ENCODE assay signal across 8 cellular contexts in the genomic region with DNA sequence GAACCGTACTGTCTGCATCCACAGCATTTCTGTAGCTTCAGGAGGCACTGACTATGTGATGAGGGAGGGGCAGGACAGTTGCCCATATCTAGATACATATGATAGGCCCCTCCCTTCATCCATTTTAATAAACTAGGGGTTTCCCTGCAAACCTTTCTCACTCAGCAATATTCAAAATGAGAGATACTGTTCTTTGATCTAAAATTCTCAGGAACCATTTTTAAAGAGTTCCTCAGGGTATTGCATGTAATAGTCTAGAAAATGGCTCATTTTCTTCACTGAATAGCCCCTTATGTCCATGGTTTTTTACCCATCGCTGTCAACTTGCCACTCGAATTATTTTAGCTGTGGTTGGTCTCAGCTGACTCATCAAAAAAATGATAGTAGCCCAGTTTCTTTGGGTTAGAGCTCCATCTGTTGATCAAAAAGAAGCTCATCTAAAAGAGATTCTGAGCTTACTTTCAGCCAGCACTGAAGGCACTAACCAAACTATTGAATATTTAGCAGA. TPM values are rescaled to one million over a fixed set of nuclear protein-coding genes. Genes with fewer than 3 reads are reported as not detected.
DNase-seq lines count a peak whose midpoint lies in the region; ATAC-seq and TF ChIP-seq lines count a peak whose summit lies in the region.

No MANE protein-coding gene starts in this region.

- no peaks in the 10 kb centered on the region for H3K27me3 ChIP-seq in SJCRH30
- H3K27me3 ChIP-seq in colonic mucosa: no peaks in the 10 kb centered on the region

- DNase-seq in NOMO-1 (lab: John Stamatoyannopoulos, UW; ENCODE audit: unreplicated experiment in 2 of 2) (peak; percentile 1 to 67), NOMO-1 treated with dmso at 0.1 percent for 144 hours (lab: John Stamatoyannopoulos, UW; ENCODE audit: unreplicated experiment) (no peak), Kasumi-1 (lab: John Stamatoyannopoulos, UW) (peak; percentile 69 to 84), SJCRH30 (peak; percentile 5 to 70), colonic mucosa (no peak), memory B cell (ENCODE audit: low spot score in 2 of 2) (peak in 1 of 2 donors; percentile 28), UCSD-AML1 (lab: John Stamatoyannopoulos, UW; ENCODE audit: unreplicated experiment) (no peak)

- peaks cover 8% of the 10 kb centered on the region for H3K36me3 Mint-ChIP-seq in memory B cell

- intact Hi-C loops in colonic mucosa (cut with DNase I): loop anchor here (10.0 kb wide), 2 partner anchors 214 to 464 kb away; no protein-coding TSS in a partner anchor

- H3K4me1 Mint-ChIP-seq in memory B cell: peaks cover 5% of the 10 kb centered on the region

- H3K27me3 Mint-ChIP-seq in memory B cell: no peaks in the 10 kb centered on the region

- TF ChIP-seq CTCF in colonic mucosa (IDR thresholded peaks at IDR 0.05): peak; percentile 27

- H3K4me3 Mint-ChIP-seq in memory B cell: no peak overlapping the region

- no peak overlapping the region for H3K9ac ChIP-seq in colonic mucosa (ENCODE audit: low read depth in 2 of 2, low read length in 2 of 2)

- ATAC-seq in memory B cell (ENCODE audit: low read depth) (peak; percentile 75), HG02884 (IDR thresholded peaks at IDR 0.05; ENCODE audit: unreplicated experiment) (no peak)

- no peak overlapping the region for H3K4me3 ChIP-seq in SJCRH30
- no peak overlapping the region for H3K4me3 ChIP-seq in colonic mucosa

- no peaks in the 10 kb centered on the region for H3K36me3 ChIP-seq in SJCRH30
- no peaks in the 10 kb centered on the region for H3K36me3 ChIP-seq in colonic mucosa

- no peak overlapping the region for H3K27ac ChIP-seq in SJCRH30
- no peak overlapping the region for H3K27ac ChIP-seq in colonic mucosa

- H3K4me1 ChIP-seq in SJCRH30 (no peaks in the 10 kb centered on the region), colonic mucosa (no peaks in the 10 kb centered on the region)

- no peak overlapping the region for H3K27ac Mint-ChIP-seq in memory B cell

- H3K9me3 ChIP-seq in SJCRH30 (replicated peaks) (no peaks in the 10 kb centered on the region), colonic mucosa (no peaks in the 10 kb centered on the region)

- no peaks in the 10 kb centered on the region for H3K9me3 Mint-ChIP-seq in memory B cell

RNA-seq across cellular contexts. Expression of a gene that starts 37.0 kb away (rescaled TPM):
- total RNA-seq in SJCRH30 (2014; rRNA removed; shearing (Covaris generic)): not detected in 2 replicates
- total RNA-seq in colonic mucosa: under 1 TPM; 0.12 to 0.16 TPM

RNA-seq across cellular contexts. Expression of a gene that starts 42.0 kb away (rescaled TPM):
- 17.3 and 18.2 TPM in 2 replicates for total RNA-seq in SJCRH30 (2014; rRNA removed; shearing (Covaris generic))
- 10 to 100 TPM; 12.8 to 22.0 TPM for total RNA-seq in colonic mucosa

RNA-seq across cellular contexts. Expression of a gene that starts 42.5 kb away (rescaled TPM):
- 245 and 285 TPM in 2 replicates for total RNA-seq in SJCRH30 (2014; rRNA removed; shearing (Covaris generic))
- 100 to 1,000 TPM; 193 to 238 TPM for total RNA-seq in colonic mucosa

RNA-seq across cellular contexts. Expression of a gene that starts 52.3 kb away (rescaled TPM):
- 76.8 and 83.4 TPM in 2 replicates for total RNA-seq in SJCRH30 (2014; rRNA removed; shearing (Covaris generic))
- 10 to 100 TPM; 37.7 to 46.0 TPM for total RNA-seq in colonic mucosa

Comparison
In these comparisons a context has a peak if more than half of its experiments do, and no peak if none do; other contexts are left out.
1. DNase-seq: peak in NOMO-1 (2 of 2), Kasumi-1 (2 of 2) and SJCRH30 (2 of 2); none in NOMO-1 treated with dmso at 0.1 percent for 144 hours (single experiment), colonic mucosa (single experiment) and UCSD-AML1 (single experiment).